8 cellular contexts compared by ENCODE assay signal in the genomic region with DNA sequence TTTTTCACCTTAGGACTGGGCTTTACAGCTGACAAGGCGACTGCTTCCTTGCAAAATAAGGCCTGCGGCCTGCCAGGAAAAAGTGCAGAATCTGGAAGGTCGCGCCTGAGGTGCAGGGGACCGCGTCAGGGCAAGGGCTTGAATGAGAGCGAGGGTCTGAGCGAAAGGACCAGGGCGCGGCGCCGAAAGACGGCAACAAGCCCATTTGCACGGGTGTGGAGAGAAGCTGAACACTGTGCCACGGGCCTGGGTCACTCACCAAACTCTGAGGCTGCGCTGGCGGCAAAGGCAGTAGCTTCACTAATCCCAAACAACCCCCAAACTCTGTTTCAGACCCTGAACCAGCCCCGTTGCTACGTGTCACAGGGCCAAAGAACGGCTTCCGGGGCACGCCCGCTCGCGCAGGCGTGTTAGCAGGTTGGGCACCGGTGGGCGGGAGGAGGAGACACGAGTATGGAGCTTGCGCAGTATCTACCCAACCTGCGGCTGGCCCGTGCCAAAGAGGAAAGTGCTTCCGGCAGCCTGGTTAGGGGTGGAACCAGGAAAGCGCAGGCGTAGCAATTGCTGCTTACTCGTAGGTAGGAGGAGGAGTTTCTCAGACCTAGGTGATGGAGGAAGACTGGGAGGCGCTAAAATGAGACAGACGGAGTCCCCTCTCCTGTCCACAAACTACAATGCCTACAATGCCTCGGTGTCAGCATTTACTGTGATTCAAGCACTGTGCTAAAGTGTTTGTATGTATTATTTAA. TPM values are rescaled to one million over a fixed set of nuclear protein-coding genes. Genes with fewer than 3 reads are reported as not detected.
DNase-seq lines count a peak whose midpoint lies in the region; ATAC-seq and TF ChIP-seq lines count a peak whose summit lies in the region.

Gene KCTD16 (plus strand): TSS at position 598 of the 749 bp plus-strand sequence.
Gene YIPF5 (minus strand): TSS at position 384 of the 749 bp plus-strand sequence. CDS start 704 bp downstream, outside the sequence.

- TF ChIP-seq CTCF in endodermal cell (conservative IDR thresholded peaks at IDR 0.05), result no peak

- H4K5ac ChIP-seq in mesendoderm (ENCODE audit: low read length), result peak within 1 kb of the TSS; percentile 68

- H3K4me1 ChIP-seq in endodermal cell (ENCODE audit: control insufficient read depth, insufficient read depth, low read length), result no peaks in the 10 kb centered on the region
- H3K4me1 ChIP-seq in mesendoderm (ENCODE audit: control insufficient read depth, low read depth, low read length), result no peaks in the 10 kb centered on the region

- H2BK15ac ChIP-seq in mesendoderm (replicated peaks; ENCODE audit: low read depth), result no peak within 1 kb of the TSS

- H3K18ac ChIP-seq in mesendoderm (ENCODE audit: low read length), result no peak within 1 kb of the TSS

- ATAC-seq in GM21390 (IDR thresholded peaks at IDR 0.05; ENCODE audit: unreplicated experiment), result peak; percentile 99

- no peak within 1 kb of the TSS for H2BK120ac ChIP-seq in mesendoderm (ENCODE audit: low read depth, low read length)

- H3K27ac ChIP-seq in endodermal cell (ENCODE audit: low read depth, low read length) (peak within 1 kb of the TSS; percentile 46), mesendoderm (ENCODE audit: low read depth, low read length) (no peak within 1 kb of the TSS)

- H3K27me3 ChIP-seq in endodermal cell (ENCODE audit: control insufficient read depth, insufficient read depth, low read length, poor library complexity, severe bottlenecking) (no peaks in the 10 kb centered on the region), mesendoderm (ENCODE audit: insufficient read depth, low read length, poor library complexity) (no peaks in the 10 kb centered on the region)

- H2BK5ac ChIP-seq in mesendoderm (ENCODE audit: low read length), result no peak within 1 kb of the TSS

- peaks cover 9% of the 10 kb centered on the region for H3K36me3 Mint-ChIP-seq in endodermal cell (ENCODE audit: low read depth)

- H3K36me3 ChIP-seq in endodermal cell (ENCODE audit: control insufficient read depth, insufficient read depth, low read length) (peaks cover 27% of the 10 kb centered on the region), mesendoderm (ENCODE audit: control insufficient read depth, insufficient read depth, low read length) (no peaks in the 10 kb centered on the region)

- in situ Hi-C loops in Caki2 (cut with HindIII; ENCODE audit: low pct_unique_long_range_greater_than_20kb, low sequenced_read_pairs), result no loop called here

- peak within 1 kb of the TSS; percentile 97 for H3K27ac Mint-ChIP-seq in endodermal cell

- H3K4me2 ChIP-seq in mesendoderm (ENCODE audit: low read length), result peak within 1 kb of the TSS; percentile 70

- peak within 1 kb of the TSS; percentile 85 for H3K56ac ChIP-seq in mesendoderm (ENCODE audit: low read length)

- peak within 1 kb of the TSS; percentile 94 for H3K4me3 Mint-ChIP-seq in endodermal cell

- H3K79me2 ChIP-seq in mesendoderm (ENCODE audit: control insufficient read depth, insufficient read depth, low read length), result peaks cover 10% of the 10 kb centered on the region

- WGBS in endodermal cell (ENCODE audit: insufficient coverage in 1 of 2, insufficient read length in 1 of 2), 2 experiments, result 0% methylated on average over 2 to 37 of the region's 39 CpGs
- WGBS in mesendoderm (ENCODE audit: extremely low coverage, insufficient coverage, low lambda C conversion rate), result no CpG with 5 or more reads among the region's 39 CpGs

- no peak within 1 kb of the TSS for H4K8ac ChIP-seq in mesendoderm (ENCODE audit: low read depth, low read length)

- no peak within 1 kb of the TSS for H3K4ac ChIP-seq in mesendoderm (ENCODE audit: low read depth, low read length)

- H3K9ac ChIP-seq in endodermal cell (ENCODE audit: extremely low read depth, low read length, poor library complexity, severe bottlenecking) (peak within 1 kb of the TSS; percentile 88), mesendoderm (ENCODE audit: low read length) (peak within 1 kb of the TSS; percentile 74)

- H3K27me3 Mint-ChIP-seq in endodermal cell (ENCODE audit: insufficient read depth), result peaks cover 8% of the 10 kb centered on the region

- H3K79me1 ChIP-seq in mesendoderm (ENCODE audit: low read length), result peaks cover 3% of the 10 kb centered on the region

- DNase-seq in Caki2 (ENCODE audit: low read depth), result peak; percentile 94
- DNase-seq in HUDEP-2 (lab: John Stamatoyannopoulos, UW; ENCODE audit: unreplicated experiment in 76 of 76), result peak in 75 of 76 experiments; percentile 24 to 97 (median 92)
- DNase-seq in NOMO-1 treated with dmso at 0.1 percent for 144 hours (lab: John Stamatoyannopoulos, UW; ENCODE audit: unreplicated experiment), result peak; percentile 96
- DNase-seq in activated CD8-positive, alpha-beta memory T cell treated with anti-CD3 and anti-CD28 coated beads, Interleukin-2, amount 50 U/mL, for 1 hour (ENCODE audit: extremely low read depth), result peak; percentile 95
- DNase-seq in endodermal cell, result peak; percentile 98
- peak; percentile 99 for DNase-seq in mesendoderm
- DNase-seq in stimulated activated CD8-positive, alpha-beta memory T cell treated with anti-CD3 and anti-CD28 coated beads, Interleukin-12 subunit alpha, Interleukin-12 subunit beta, amount 100 ng/mL, for 4 hours (ENCODE audit: low read depth), result peak; percentile 95

- no peaks in the 10 kb centered on the region for H3K9me3 Mint-ChIP-seq in endodermal cell

- no peak within 1 kb of the TSS for H3K23ac ChIP-seq in mesendoderm (ENCODE audit: low read length)

- H3K4me3 ChIP-seq in endodermal cell (ENCODE audit: low read length) (peak within 1 kb of the TSS; percentile 84), mesendoderm (ENCODE audit: low read length) (peak within 1 kb of the TSS; percentile 78)

- H3K9me3 ChIP-seq in endodermal cell (ENCODE audit: control insufficient read depth, low read length), result no peaks in the 10 kb centered on the region

- no peak within 1 kb of the TSS for H2AK5ac ChIP-seq in mesendoderm (ENCODE audit: low read length)

- H3K4me1 Mint-ChIP-seq in endodermal cell, result peaks cover 21% of the 10 kb centered on the region

RNA-seq across cellular contexts. Expression of gene KCTD16, which starts in this region (rescaled TPM):
- total RNA-seq in Caki2 (2014; rRNA removed; shearing (Covaris generic); ENCODE audit: low replicate concordance), result 0.17 and 2.6 TPM in 2 replicates
- under 1 TPM; 0.29 to 0.44 TPM for total RNA-seq in endodermal cell
- polyA plus RNA-seq in endodermal cell (2013, experiment 1 of 2), result 1.1 TPM
- 0.83 TPM for polyA plus RNA-seq in endodermal cell (2013, experiment 2 of 2)
- polyA plus RNA-seq in mesendoderm (2013, experiment 1 of 2), result 0.11 TPM
- 0.10 TPM for polyA plus RNA-seq in mesendoderm (2013, experiment 2 of 2)

RNA-seq across cellular contexts. Expression of gene YIPF5, which starts in this region (rescaled TPM):
- total RNA-seq in Caki2 (2014; rRNA removed; shearing (Covaris generic); ENCODE audit: low replicate concordance), result 64.4 and 88.2 TPM in 2 replicates
- total RNA-seq in endodermal cell, result 10 to 100 TPM; 46.8 to 54.0 TPM
- polyA plus RNA-seq in endodermal cell (2013, experiment 1 of 2), result 47.8 TPM
- 42.1 TPM for polyA plus RNA-seq in endodermal cell (2013, experiment 2 of 2)
- polyA plus RNA-seq in mesendoderm (2013, experiment 1 of 2), result 26.7 TPM
- polyA plus RNA-seq in mesendoderm (2013, experiment 2 of 2), result 26.9 TPM
